19 cellular contexts compared by ENCODE assay signal in genomic region chr1:182293119-182293589, GRCh38.
DNase-seq lines count a peak whose midpoint lies in the region; ATAC-seq and TF ChIP-seq lines count a peak whose summit lies in the region.
"Had no signal": no experiment of that assay in that cellular context is flagged by ENCODE, and none has a peak within 500 bp of the region (broad histone marks: within the 10 kb centered on the region; RNA-seq: fewer than 3 reads in every experiment).

No MANE protein-coding gene starts in this region.

- H3K36me3 Mint-ChIP-seq in neural crest cell (ENCODE audit: low read depth): no peaks in the 10 kb centered on the region
- H3K36me3 Mint-ChIP-seq: CD14-positive monocyte had no signal

- H2AFZ ChIP-seq in hepatocyte: no peak overlapping the region

- DNase-seq in Right ventricle myocardium superior: no peak
- DNase-seq in right atrium auricular region (ENCODE audit: low spot score): no peak
- no peak for DNase-seq in hepatocyte (ENCODE audit: low spot score)
- DNase-seq in neural crest cell (ENCODE audit: low read depth, low spot score): no peak
- no peak for DNase-seq in dorsolateral prefrontal cortex
- no peak for DNase-seq in NCI-H2227 treated with DMSO at 0.1 percent for 48 hours (lab: John Stamatoyannopoulos, UW)
- DNase-seq in D341Med (ENCODE audit: low spot score): no peak
- DNase-seq: DND-41, MG63, NCI-H1092, NCI-H1436, NCI-H187 treated with DMSO at 0.1 percent for 48 hours, NCI-H2107, NCI-H524, NCI-H774 had no signal

- TF ChIP-seq CTCF in right atrium auricular region (IDR thresholded peaks at IDR 0.05) (no peak), hepatocyte (IDR thresholded peaks at IDR 0.05; ENCODE audit: poor library complexity) (no peak), neural crest cell (conservative IDR thresholded peaks at IDR 0.05) (no peak), dorsolateral prefrontal cortex (IDR thresholded peaks at IDR 0.05 in 54 of 56, conservative IDR thresholded peaks at IDR 0.05 in 2 of 56; ENCODE audit: low read depth in 1 of 56, partially characterized antibody in 56 of 56) (no peak)

- H3K27ac ChIP-seq in right atrium auricular region (no peak overlapping the region), hepatocyte (peak overlapping the region; percentile 90), skeletal muscle tissue (ENCODE audit: low read depth, low read length) (peak overlapping the region; percentile 42), dorsolateral prefrontal cortex (no peak overlapping the region)

- no peaks in the 10 kb centered on the region for H4K20me1 ChIP-seq in hepatocyte (ENCODE audit: insufficient read depth, poor library complexity, severe bottlenecking)

- H3K9me3 Mint-ChIP-seq in neural crest cell: peaks cover 3% of the 10 kb centered on the region

- WGBS in hepatocyte (ENCODE audit: low lambda C conversion rate, missing lambda C conversion rate): 82% methylated on average over 5 of the region's 5 CpGs

- intact Hi-C loops in Right ventricle myocardium superior (cut with DNase I): no loop called here
- intact Hi-C loops in dorsolateral prefrontal cortex (cut with DNase I): no loop called here

- H3K4me3 ChIP-seq in right atrium auricular region: no peak overlapping the region
- H3K4me3 ChIP-seq in hepatocyte: no peak overlapping the region
- H3K4me3 ChIP-seq in skeletal muscle tissue (ENCODE audit: low read length in 3 of 3): no peak overlapping the region
- no peak overlapping the region for H3K4me3 ChIP-seq in dorsolateral prefrontal cortex
- H3K4me3 ChIP-seq: GM12878, MG63 had no signal

- H3K4me1 ChIP-seq in right atrium auricular region: peaks cover 0 to 27% of the 10 kb centered on the region in 2 donors
- peaks cover 38% of the 10 kb centered on the region for H3K4me1 ChIP-seq in hepatocyte (ENCODE audit: insufficient read depth)
- peaks cover 36 to 53% (median 41%) of the 10 kb centered on the region in 3 donors for H3K4me1 ChIP-seq in skeletal muscle tissue (ENCODE audit: control insufficient read depth in 3 of 3, insufficient read depth in 3 of 3, low read length in 3 of 3)

- no peak overlapping the region for H3K4me3 Mint-ChIP-seq in neural crest cell
- H3K4me3 Mint-ChIP-seq: B cell, CD14-positive monocyte had no signal

- no peaks in the 10 kb centered on the region for H3K79me2 ChIP-seq in hepatocyte

- H3K27me3 Mint-ChIP-seq in neural crest cell (ENCODE audit: low read depth): no peaks in the 10 kb centered on the region

- H3K27me3 ChIP-seq in right atrium auricular region (no peaks in the 10 kb centered on the region), hepatocyte (no peaks in the 10 kb centered on the region), skeletal muscle tissue (ENCODE audit: control insufficient read depth in 3 of 3, insufficient read depth in 3 of 3, low read length in 3 of 3) (no peaks in the 10 kb centered on the region), dorsolateral prefrontal cortex (no peaks in the 10 kb centered on the region)
- H3K27me3 ChIP-seq: MG63 had no signal

- H3K36me3 ChIP-seq in right atrium auricular region (no peaks in the 10 kb centered on the region), hepatocyte (replicated peaks; ENCODE audit: insufficient read depth, low read depth) (no peaks in the 10 kb centered on the region), skeletal muscle tissue (ENCODE audit: control insufficient read depth in 3 of 3, insufficient read depth in 3 of 3, low read length in 3 of 3) (no peaks in the 10 kb centered on the region)
- H3K36me3 ChIP-seq: MG63 had no signal

- peak overlapping the region; percentile 37 for H3K4me2 ChIP-seq in hepatocyte

- peak overlapping the region; percentile 85 for H3K27ac Mint-ChIP-seq in neural crest cell (ENCODE audit: unreplicated experiment)
- H3K27ac Mint-ChIP-seq: B cell, CD14-positive monocyte had no signal

- H3K9me3 ChIP-seq in right atrium auricular region (no peaks in the 10 kb centered on the region), hepatocyte (ENCODE audit: low read depth) (no peaks in the 10 kb centered on the region), skeletal muscle tissue (ENCODE audit: control insufficient read depth in 3 of 3, low read length in 3 of 3) (no peaks in the 10 kb centered on the region)
- H3K9me3 ChIP-seq: MG63 had no signal

- H3K9me2 ChIP-seq in hepatocyte (replicated peaks; ENCODE audit: insufficient read depth): no peaks in the 10 kb centered on the region

- peaks cover 41% of the 10 kb centered on the region for H3K4me1 Mint-ChIP-seq in neural crest cell
- H3K4me1 Mint-ChIP-seq: B cell had no signal

- H3K9ac ChIP-seq in skeletal muscle tissue (ENCODE audit: low read depth in 1 of 3, low read length in 3 of 3): no peak overlapping the region

- ATAC-seq in Right ventricle myocardium superior (ENCODE audit: poor library complexity): peak; percentile 64
- ATAC-seq: GM12878 had no signal

Comparison
In these comparisons a context has a peak if more than half of its experiments do, and no peak if none do; other contexts are left out.
1. H3K27ac ChIP-seq: peak in hepatocyte (single experiment) and skeletal muscle tissue (single experiment); none in right atrium auricular region (0 of 2) and dorsolateral prefrontal cortex (0 of 59).